Comparison of ENCODE assay signal across 9 cellular contexts in the genomic region with DNA sequence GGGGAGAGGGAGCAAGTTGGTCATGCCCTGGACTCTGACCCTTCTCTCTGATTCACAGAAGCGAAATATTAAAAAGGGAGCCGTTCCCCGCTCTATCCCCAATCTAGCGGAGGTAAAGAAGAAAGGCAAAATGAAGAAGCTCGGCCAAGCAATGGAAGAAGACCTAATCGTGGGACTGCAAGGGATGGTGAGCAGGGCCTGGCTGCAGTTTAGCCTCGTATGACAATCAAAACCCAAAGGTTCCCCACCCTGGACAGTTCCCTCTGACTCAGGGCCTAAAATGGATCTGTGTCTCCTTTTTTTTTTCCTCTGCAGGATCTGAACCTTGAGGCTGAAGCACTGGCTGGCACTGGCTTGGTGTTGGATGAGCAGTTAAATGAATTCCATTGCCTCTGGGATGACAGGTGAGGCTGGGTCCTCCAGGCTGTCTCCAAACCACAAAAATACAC. TPM values are rescaled to one million over a fixed set of nuclear protein-coding genes. Genes with fewer than 3 reads are reported as not detected.
A peak's percentile ranks its signal among the peaks of the same experiment; 100 is the strongest.
DNase-seq lines count a peak whose midpoint lies in the region; ATAC-seq and TF ChIP-seq lines count a peak whose summit lies in the region.
"Had no signal": no experiment of that assay in that cellular context is flagged by ENCODE, and none has a peak within 500 bp of the region (broad histone marks: within the 10 kb centered on the region; RNA-seq: fewer than 3 reads in every experiment).

No MANE protein-coding gene starts in this region.

- H3K9ac ChIP-seq in HCT116 (ENCODE audit: low read length) (peak overlapping the region; percentile 83), smooth muscle cell (ENCODE audit: low read depth) (peak overlapping the region; percentile 75)

- H3F3A ChIP-seq in smooth muscle cell (ENCODE audit: low read depth), result no peaks in the 10 kb centered on the region

- RAD21 ChIA-PET in HCT116 (lab: Charles Lee; ENCODE audit: low non-redundant PET in 1 of 2, low total read pairs in 2 of 2, uncharacterized antibody in 2 of 2, unreplicated experiment in 2 of 2), result no interaction called here

- peak overlapping the region; percentile 68 to 71 for H3K4me3 ChIP-seq in HCT116 (replicated peaks in 1 of 2; ENCODE audit: low read depth in 1 of 2, low read length in 2 of 2)
- peak overlapping the region; percentile 22 for H3K4me3 ChIP-seq in hepatocyte
- peak overlapping the region; percentile 44 for H3K4me3 ChIP-seq in smooth muscle cell

- no peak for TF ChIP-seq RAD21 in HCT116 (IDR thresholded peaks at IDR 0.05; ENCODE audit: low read depth)

- peaks cover 2% of the 10 kb centered on the region; the same call in 1 of the 2 replicates for H3K79me2 ChIP-seq in HCT116 (ENCODE audit: insufficient read depth, low read length)
- no peaks in the 10 kb centered on the region for H3K79me2 ChIP-seq in hepatocyte
- no peaks in the 10 kb centered on the region for H3K79me2 ChIP-seq in smooth muscle cell (ENCODE audit: low read depth)

- no peak for ATAC-seq in HCT116
- ATAC-seq in WTC11, result no peak
- ATAC-seq in HG03442 (IDR thresholded peaks at IDR 0.05; ENCODE audit: unreplicated experiment), result no peak

- CTCF ChIA-PET in HCT116 (lab: Charles Lee), result no interaction called here
- CTCF ChIA-PET in WTC11 (lab: Charles Lee), result no interaction called here

- H3K27me3 ChIP-seq in HCT116 (ENCODE audit: insufficient read depth, low read length) (no peaks in the 10 kb centered on the region), hepatocyte (no peaks in the 10 kb centered on the region), smooth muscle cell (ENCODE audit: low read depth) (no peaks in the 10 kb centered on the region)

- 53% methylated on average over 7 of the region's 7 CpGs for WGBS in hepatocyte (ENCODE audit: low lambda C conversion rate, missing lambda C conversion rate)
- 69% methylated on average over 7 of the region's 7 CpGs for WGBS in smooth muscle cell (ENCODE audit: low lambda C conversion rate)

- H3K27ac ChIP-seq in HCT116 (ENCODE audit: low read depth, low read length) (peak overlapping the region; percentile 80), hepatocyte (peak overlapping the region; percentile 97), smooth muscle cell (ENCODE audit: low read depth) (peak overlapping the region; percentile 84)

- peak overlapping the region; percentile 100 for H3K27ac Mint-ChIP-seq in WTC11

- peaks cover 9 to 14% of the 10 kb centered on the region in 2 experiments; a peak in 2 of 4 replicates for H3K4me1 ChIP-seq in HCT116 (ENCODE audit: control insufficient read depth in 1 of 2, insufficient read depth in 2 of 2, low read length in 2 of 2)
- no peaks in the 10 kb centered on the region for H3K4me1 ChIP-seq in hepatocyte (ENCODE audit: insufficient read depth)
- H3K4me1 ChIP-seq in smooth muscle cell (ENCODE audit: low read depth), result no peaks in the 10 kb centered on the region

- TF ChIP-seq CTCF in HCT116 (IDR thresholded peaks at IDR 0.05 in 2 of 3, conservative IDR thresholded peaks at IDR 0.05 in 1 of 3; ENCODE audit: borderline replicate concordance in 1 of 3, insufficient read depth in 1 of 3, low read depth in 2 of 3, low read length in 2 of 3), result no peak
- TF ChIP-seq CTCF in WTC11 (IDR thresholded peaks at IDR 0.05), result no peak
- no peak for TF ChIP-seq CTCF in hepatocyte (IDR thresholded peaks at IDR 0.05; ENCODE audit: poor library complexity)
- TF ChIP-seq CTCF in smooth muscle cell (IDR thresholded peaks at IDR 0.05; ENCODE audit: borderline replicate concordance, insufficient read depth, poor library complexity, severe bottlenecking), result no peak

- TF ChIP-seq POLR2A in HCT116 (IDR thresholded peaks at IDR 0.05; ENCODE audit: borderline replicate concordance, extremely low read depth, insufficient read depth, insufficient read length), result no peak

- no peaks in the 10 kb centered on the region for H3K9me3 ChIP-seq in HCT116 (ENCODE audit: control insufficient read depth in 1 of 2, insufficient read depth in 1 of 2, low read depth in 1 of 2, low read length in 2 of 2)
- H3K9me3 ChIP-seq in hepatocyte (ENCODE audit: low read depth), result no peaks in the 10 kb centered on the region
- no peaks in the 10 kb centered on the region for H3K9me3 ChIP-seq in smooth muscle cell (replicated peaks; ENCODE audit: low read depth)

- H3K9me2 ChIP-seq in HCT116 (ENCODE audit: insufficient read depth), result no peaks in the 10 kb centered on the region
- no peaks in the 10 kb centered on the region for H3K9me2 ChIP-seq in hepatocyte (replicated peaks; ENCODE audit: insufficient read depth)

- H3K36me3 ChIP-seq in HCT116 (ENCODE audit: control insufficient read depth in 1 of 2, insufficient read depth in 2 of 2, low read length in 2 of 2) (no peaks in the 10 kb centered on the region; a peak in 2 of 4 replicates), hepatocyte (replicated peaks; ENCODE audit: insufficient read depth, low read depth) (no peaks in the 10 kb centered on the region), smooth muscle cell (ENCODE audit: low read depth) (no peaks in the 10 kb centered on the region)

- no TSS peak for BruUV-seq in HCT116 (replicated peaks; lab: Mats Ljungman, UMichigan)

- H3K4me3 Mint-ChIP-seq in WTC11, result peak overlapping the region; percentile 92

- no peaks in the 10 kb centered on the region for H3K9me3 Mint-ChIP-seq in WTC11

- H3K36me3 Mint-ChIP-seq in WTC11, result peaks cover 13% of the 10 kb centered on the region

- no peaks in the 10 kb centered on the region for H4K20me1 ChIP-seq in HCT116 (ENCODE audit: insufficient read depth)
- H4K20me1 ChIP-seq in hepatocyte (ENCODE audit: insufficient read depth, poor library complexity, severe bottlenecking), result no peaks in the 10 kb centered on the region
- H4K20me1 ChIP-seq in smooth muscle cell (ENCODE audit: low read depth), result no peaks in the 10 kb centered on the region

- peaks cover 6% of the 10 kb centered on the region for H3K4me1 Mint-ChIP-seq in WTC11

- intact Hi-C loops in HCT116 (cut with micrococcal nuclease), result loop anchor here (10.0 kb wide), 1 partner anchor 92 kb away; a partner anchor contains a TSS

- H2AFZ ChIP-seq in HCT116 (ENCODE audit: low read depth, low read length, poor library complexity, severe bottlenecking) (no peak overlapping the region), hepatocyte (no peak overlapping the region), smooth muscle cell (ENCODE audit: low read depth) (no peak overlapping the region)

- peaks cover under 1% of the 10 kb centered on the region; the same call in 1 of the 2 replicates for H3K27me3 Mint-ChIP-seq in WTC11 (ENCODE audit: low read depth)

- DNase-seq in HCT116 (ENCODE audit: low read depth, low spot score) (no peak), WTC11 (ENCODE audit: low spot score) (no peak), hepatocyte (ENCODE audit: low spot score) (no peak), smooth muscle cell (lab: John Stamatoyannopoulos, UW; ENCODE audit: unreplicated experiment) (no peak), NCI-H1105 (lab: John Stamatoyannopoulos, UW) (no peak)
- no peak for DNase-seq in stimulated activated naive CD4-positive, alpha-beta T cell (lab: John Stamatoyannopoulos, UW)
- DNase-seq in stimulated activated CD4-positive, alpha-beta T cell treated with anti-CD3 and anti-CD28 coated beads, Interleukin-4, amount 100 ng/mL, for 24 hours, result no peak

- POLR2A ChIA-PET in HCT116 (lab: Charles Lee) (interaction anchor here (2.2 kb wide), 1 partner anchor 66 kb away, joined by 6 read pairs; no protein-coding TSS in a partner anchor), WTC11 (lab: Charles Lee) (no interaction called here)

- H3K4me2 ChIP-seq in HCT116 (ENCODE audit: low read length) (peak overlapping the region; percentile 82), hepatocyte (peak overlapping the region; percentile 72), smooth muscle cell (peak overlapping the region; percentile 48)

TF ChIP-seq in HCT116, 20 proteins besides CTCF, POLR2A, EP300 and RAD21 (continues in another document):
- TF ChIP-seq SRF (IDR thresholded peaks at IDR 0.05; ENCODE audit: low read depth) (no peak), ELF1 (IDR thresholded peaks at IDR 0.05; ENCODE audit: borderline replicate concordance, low read depth) (no peak), CBX3 (IDR thresholded peaks at IDR 0.05; ENCODE audit: low read depth) (no peak), SP1 (IDR thresholded peaks at IDR 0.05; ENCODE audit: low read depth) (no peak), TCF7L2 (IDR thresholded peaks at IDR 0.05; ENCODE audit: borderline replicate concordance, extremely low read depth, insufficient read depth, insufficient read length) (no peak)

RNA-seq across cellular contexts. Expression of a gene that starts 1.0 kb away (rescaled TPM):
- total RNA-seq in HCT116 (2021; ENCODE audit: unreplicated experiment) (79.9 TPM), WTC11 (2021) (58.5 to 60.3 TPM (median 59.2 TPM) in 3 replicates), hepatocyte (66.5 and 68.9 TPM in 2 replicates), smooth muscle cell (46.0 and 76.1 TPM in 2 replicates)
- polyA plus RNA-seq in HCT116 (2012), result 76.5 and 83.1 TPM in 2 replicates
- polyA plus RNA-seq in hepatocyte (96.3 and 115 TPM in 2 replicates), smooth muscle cell (68.9 and 71.3 TPM in 2 replicates)

RNA-seq across cellular contexts. Expression of a gene that starts 16.4 kb away (rescaled TPM):
- total RNA-seq in HCT116 (2021; ENCODE audit: unreplicated experiment) (0.34 TPM), WTC11 (2021) (0.25 to 0.27 TPM (median 0.26 TPM) in 3 replicates), hepatocyte (not detected in 2 replicates), smooth muscle cell (not detected in 2 replicates)
- 0.05 TPM in 1 of 2 replicates, not detected in the other for polyA plus RNA-seq in HCT116 (2012)
- polyA plus RNA-seq in hepatocyte (0.13 TPM in 1 of 2 replicates, not detected in the other), smooth muscle cell (not detected in 2 replicates)

RNA-seq across cellular contexts. Expression of a gene that starts 23.5 kb away (rescaled TPM):
- total RNA-seq in HCT116 (2021; ENCODE audit: unreplicated experiment), result not detected
- 0.38 and 0.40 TPM in 2 replicates for polyA plus RNA-seq in HCT116 (2012)
- not detected in 3 replicates for total RNA-seq in WTC11 (2021)
- 0.47 TPM in 1 of 2 replicates, not detected in the other for total RNA-seq in hepatocyte
- 0.65 TPM in 1 of 2 replicates, not detected in the other for polyA plus RNA-seq in hepatocyte
- not detected in 2 replicates for total RNA-seq in smooth muscle cell
- not detected in 2 replicates for polyA plus RNA-seq in smooth muscle cell
- total RNA-seq: subcutaneous adipose tissue had no signal

RNA-seq across cellular contexts. Expression of a gene that starts 32.6 kb away (rescaled TPM):
- total RNA-seq in HCT116 (2021; ENCODE audit: unreplicated experiment), result 0.22 TPM
- polyA plus RNA-seq in HCT116 (2012), result 0.21 and 0.42 TPM in 2 replicates
- total RNA-seq in WTC11 (2021), result 7.4 to 8.0 TPM (median 7.5 TPM) in 3 replicates
- total RNA-seq in hepatocyte, result 39.0 and 45.8 TPM in 2 replicates
- 97.0 and 97.7 TPM in 2 replicates for polyA plus RNA-seq in hepatocyte
- total RNA-seq in smooth muscle cell, result 7.8 and 11.6 TPM in 2 replicates
- polyA plus RNA-seq in smooth muscle cell, result 14.4 and 51.9 TPM in 2 replicates

RNA-seq across cellular contexts. Expression of a gene that starts 41.3 kb away (rescaled TPM):
- total RNA-seq in HCT116 (2021; ENCODE audit: unreplicated experiment) (not detected), WTC11 (2021) (0.27 TPM in 1 of 3 replicates, not detected in the others), hepatocyte (2.4 TPM in 1 of 2 replicates, not detected in the other), smooth muscle cell (not detected in 2 replicates)
- polyA plus RNA-seq in HCT116 (2012), result not detected in 2 replicates
- polyA plus RNA-seq in hepatocyte (not detected in 2 replicates), smooth muscle cell (not detected in 2 replicates)
- total RNA-seq: subcutaneous adipose tissue had no signal
